ENCODE assay signal across 2 cellular contexts in the genomic region with DNA sequence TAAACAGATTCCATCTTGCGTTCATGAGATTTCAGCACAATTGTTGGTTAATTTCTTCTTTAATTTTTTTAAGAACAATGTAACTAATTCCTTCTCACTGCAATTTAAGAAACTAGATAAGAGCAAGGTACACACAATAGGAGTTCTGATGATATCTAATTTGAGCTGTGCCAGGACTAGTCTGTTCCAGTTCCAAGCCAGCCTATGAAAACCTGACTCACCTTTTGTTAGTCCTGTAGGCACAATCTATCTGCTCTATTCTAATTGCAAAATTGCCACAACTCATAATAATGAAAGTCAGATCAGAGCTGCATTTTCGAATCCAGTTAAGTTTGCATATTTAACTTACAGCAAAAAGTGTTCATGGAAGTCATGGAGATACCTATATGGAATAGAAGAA.
TF ChIP-seq lines count a peak whose summit lies in the region.

No MANE protein-coding gene starts in this region.

TF ChIP-seq in SK-N-SH, 30 proteins besides CTCF, POLR2A, EP300 and RAD21 (continued from another document):
- TF ChIP-seq, protein P1, sequence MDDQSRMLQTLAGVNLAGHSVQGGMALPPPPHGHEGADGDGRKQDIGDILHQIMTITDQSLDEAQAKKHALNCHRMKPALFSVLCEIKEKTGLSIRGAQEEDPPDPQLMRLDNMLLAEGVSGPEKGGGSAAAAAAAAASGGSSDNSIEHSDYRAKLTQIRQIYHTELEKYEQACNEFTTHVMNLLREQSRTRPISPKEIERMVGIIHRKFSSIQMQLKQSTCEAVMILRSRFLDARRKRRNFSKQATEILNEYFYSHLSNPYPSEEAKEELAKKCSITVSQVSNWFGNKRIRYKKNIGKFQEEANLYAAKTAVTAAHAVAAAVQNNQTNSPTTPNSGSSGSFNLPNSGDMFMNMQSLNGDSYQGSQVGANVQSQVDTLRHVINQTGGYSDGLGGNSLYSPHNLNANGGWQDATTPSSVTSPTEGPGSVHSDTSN (IDR thresholded peaks at IDR 0.05): no peak
- TF ChIP-seq FOXM1 (IDR thresholded peaks at IDR 0.05; ENCODE audit: low read depth): no peak

TF ChIP-seq in SK-N-SH treated with all-trans-retinoic acid at 6 μM for 48 hours, 23 proteins besides CTCF, POLR2A, EP300 and RAD21 (continued from another document):
- TF ChIP-seq, protein P2, sequence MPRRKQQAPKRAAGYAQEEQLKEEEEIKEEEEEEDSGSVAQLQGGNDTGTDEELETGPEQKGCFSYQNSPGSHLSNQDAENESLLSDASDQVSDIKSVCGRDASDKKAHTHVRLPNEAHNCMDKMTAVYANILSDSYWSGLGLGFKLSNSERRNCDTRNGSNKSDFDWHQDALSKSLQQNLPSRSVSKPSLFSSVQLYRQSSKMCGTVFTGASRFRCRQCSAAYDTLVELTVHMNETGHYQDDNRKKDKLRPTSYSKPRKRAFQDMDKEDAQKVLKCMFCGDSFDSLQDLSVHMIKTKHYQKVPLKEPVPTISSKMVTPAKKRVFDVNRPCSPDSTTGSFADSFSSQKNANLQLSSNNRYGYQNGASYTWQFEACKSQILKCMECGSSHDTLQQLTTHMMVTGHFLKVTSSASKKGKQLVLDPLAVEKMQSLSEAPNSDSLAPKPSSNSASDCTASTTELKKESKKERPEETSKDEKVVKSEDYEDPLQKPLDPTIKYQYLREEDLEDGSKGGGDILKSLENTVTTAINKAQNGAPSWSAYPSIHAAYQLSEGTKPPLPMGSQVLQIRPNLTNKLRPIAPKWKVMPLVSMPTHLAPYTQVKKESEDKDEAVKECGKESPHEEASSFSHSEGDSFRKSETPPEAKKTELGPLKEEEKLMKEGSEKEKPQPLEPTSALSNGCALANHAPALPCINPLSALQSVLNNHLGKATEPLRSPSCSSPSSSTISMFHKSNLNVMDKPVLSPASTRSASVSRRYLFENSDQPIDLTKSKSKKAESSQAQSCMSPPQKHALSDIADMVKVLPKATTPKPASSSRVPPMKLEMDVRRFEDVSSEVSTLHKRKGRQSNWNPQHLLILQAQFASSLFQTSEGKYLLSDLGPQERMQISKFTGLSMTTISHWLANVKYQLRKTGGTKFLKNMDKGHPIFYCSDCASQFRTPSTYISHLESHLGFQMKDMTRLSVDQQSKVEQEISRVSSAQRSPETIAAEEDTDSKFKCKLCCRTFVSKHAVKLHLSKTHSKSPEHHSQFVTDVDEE (CRISPR knock-in tag; IDR thresholded peaks at IDR 0.05): no peak
